In genomic region chr10:127012769-127013152, GRCh38 we compare ENCODE assay signal across 10 cellular contexts.
A peak's percentile ranks its signal among the peaks of the same experiment; 100 is the strongest.
DNase-seq lines count a peak whose midpoint lies in the region; TF ChIP-seq lines count a peak whose summit lies in the region.
"Had no signal": no experiment of that assay in that cellular context is flagged by ENCODE, and none has a peak within 500 bp of the region (broad histone marks: within the 10 kb centered on the region; RNA-seq: fewer than 3 reads in every experiment).

No MANE protein-coding gene starts in this region.

- TF ChIP-seq CTCF in esophagus muscularis mucosa (IDR thresholded peaks at IDR 0.05), result no peak

- peaks cover 5 to 20% (median 17%) of the 10 kb centered on the region in 4 donors for H3K4me1 ChIP-seq in esophagus muscularis mucosa
- H3K4me1 ChIP-seq: Caco-2 had no signal

- H3K27me3 ChIP-seq in esophagus muscularis mucosa, result no peaks in the 10 kb centered on the region

- H3K9me3 ChIP-seq in esophagus muscularis mucosa, result no peaks in the 10 kb centered on the region
- H3K9me3 ChIP-seq: Caco-2 had no signal

- H3K4me3 ChIP-seq in esophagus muscularis mucosa, result no peak overlapping the region

- DNase-seq in C1 segment of cervical spinal cord (lab: John Stamatoyannopoulos, UW) (peak in 10 of 14 donors; percentile 15 to 66 (median 30)), NCI-H2171 treated with DMSO at 0.1 percent for 48 hours (lab: John Stamatoyannopoulos, UW) (peak; percentile 70), epithelial cell of prostate (ENCODE audit: low read depth, low spot score) (peak; percentile 69), midbrain (lab: John Stamatoyannopoulos, UW) (peak; percentile 32), NOMO-1 treated with dmso at 0.1 percent for 144 hours (lab: John Stamatoyannopoulos, UW; ENCODE audit: unreplicated experiment) (no peak), foreskin melanocyte (no peak), esophagus muscularis mucosa (ENCODE audit: extremely low spot score) (no peak), SK-N-DZ (ENCODE audit: low spot score) (no peak)
- DNase-seq: Caco-2; effector CD8-positive, alpha-beta T cell had no signal

- 26% methylated on average over 10 of the region's 10 CpGs for WGBS in esophagus muscularis mucosa

- intact Hi-C loops in esophagus muscularis mucosa (cut with DNase I), result no loop called here

- H3K36me3 ChIP-seq in esophagus muscularis mucosa, result peaks cover 0 to 47% (median 12%) of the 10 kb centered on the region in 4 donors

- TF ChIP-seq EP300 in esophagus muscularis mucosa (IDR thresholded peaks at IDR 0.05), result no peak

- H3K27ac ChIP-seq in epithelial cell of prostate (peak overlapping the region; percentile 37), esophagus muscularis mucosa (replicated peaks in 1 of 4) (peak overlapping the region in 2 of 4 donors; percentile 35 to 37)

- no peak for TF ChIP-seq POLR2A in esophagus muscularis mucosa (IDR thresholded peaks at IDR 0.05; ENCODE audit: low read depth)

Comparison
In these comparisons a context has a peak if more than half of its experiments do, and no peak if none do; other contexts are left out.
1. DNase-seq: peak in C1 segment of cervical spinal cord (10 of 14), NCI-H2171 treated with DMSO at 0.1 percent for 48 hours (single experiment), epithelial cell of prostate (single experiment) and midbrain (single experiment); none in NOMO-1 treated with dmso at 0.1 percent for 144 hours (single experiment), foreskin melanocyte (single experiment), esophagus muscularis mucosa (single experiment) and SK-N-DZ (single experiment).